ENCODE assay signal across 8 cellular contexts in genomic region chr3:124032881-124033359, GRCh38. TPM values are rescaled to one million over a fixed set of nuclear protein-coding genes. Genes with fewer than 3 reads are reported as not detected.
DNase-seq lines count a peak whose midpoint lies in the region; ATAC-seq and TF ChIP-seq lines count a peak whose summit lies in the region.

No MANE protein-coding gene starts in this region.

- intact Hi-C loops in ascending aorta (cut with DNase I) = loop anchor here (2.0 kb wide), 2 partner anchors 46 to 244 kb away; no protein-coding TSS in a partner anchor
- intact Hi-C loops in uterus (cut with DNase I; ENCODE audit: low total_unique reads) = loop anchor here (5.0 kb wide), 1 partner anchor 39 kb away; no protein-coding TSS in a partner anchor

- peak; percentile 79 for DNase-seq in G401 (ENCODE audit: low spot score)
- peak; percentile 80 to 96 (median 95) for DNase-seq in NCI-H1417 (lab: John Stamatoyannopoulos, UW)
- peak; percentile 2 to 62 (median 34) for DNase-seq in T-helper 2 cell
- DNase-seq in ascending aorta (ENCODE audit: low spot score in 2 of 2) = peak in 1 of 2 donors; percentile 91
- DNase-seq in hepatic stellate cell (ENCODE audit: low spot score) = peak; percentile 90
- DNase-seq in putamen (ENCODE audit: low spot score) = peak; percentile 86
- DNase-seq in uterus = peak; percentile 88 to 92

- H3K4me1 ChIP-seq in ascending aorta (peaks cover 0 to 10% of the 10 kb centered on the region in 2 donors), uterus (no peaks in the 10 kb centered on the region)

- peak; percentile 95 for ATAC-seq in HG02610 (IDR thresholded peaks at IDR 0.05; ENCODE audit: unreplicated experiment)

- H3K36me3 ChIP-seq in ascending aorta (no peaks in the 10 kb centered on the region), uterus (no peaks in the 10 kb centered on the region)

- TF ChIP-seq POLR2A in uterus (IDR thresholded peaks at IDR 0.05) = peak; percentile 30 to 56

- H3K9me3 ChIP-seq in ascending aorta (no peaks in the 10 kb centered on the region), uterus (no peaks in the 10 kb centered on the region)

- no peaks in the 10 kb centered on the region for H3K27me3 ChIP-seq in ascending aorta
- H3K27me3 ChIP-seq in uterus = no peaks in the 10 kb centered on the region

- H3K4me3 ChIP-seq in ascending aorta (peak overlapping the region; percentile 85 to 96), uterus (peak overlapping the region; percentile 58 to 73)

- H3K27ac ChIP-seq in ascending aorta (peak overlapping the region; percentile 81 to 90), uterus (peak overlapping the region; percentile 86 to 90)

- peak; percentile 63 to 92 (median 90) for TF ChIP-seq CTCF in ascending aorta (IDR thresholded peaks at IDR 0.05)
- TF ChIP-seq CTCF in uterus (IDR thresholded peaks at IDR 0.05) = peak; percentile 70 to 94 (median 78)

- in situ Hi-C loops in G401 (cut with HindIII; ENCODE audit: low sequenced_read_pairs) = no loop called here

RNA-seq across cellular contexts. Expression of gene KALRN, which starts 0.2 kb away (rescaled TPM):
- 0.80 and 1.1 TPM in 2 replicates for total RNA-seq in G401 (2014; rRNA removed; shearing (Covaris generic))
- total RNA-seq in ascending aorta (292 TPM), uterus (10 to 100 TPM; 25.3 to 94.1 (median 63.6) TPM)

RNA-seq across cellular contexts. Expression of gene ROPN1, which starts 41.0 kb away (rescaled TPM):
- not detected in 2 replicates for total RNA-seq in G401 (2014; rRNA removed; shearing (Covaris generic))
- total RNA-seq in ascending aorta = not detected
- total RNA-seq in uterus = not detected

Comparison
In these comparisons a context has a peak if more than half of its experiments do, and no peak if none do; other contexts are left out.
1. RNA of gene KALRN, which starts 0.2 kb away (total RNA-seq): 292 TPM in ascending aorta (single experiment) and 25.3 to 94.1 TPM in uterus; 0.80 to 1.1 TPM in G401; every median in the first group is over 10 times any median in the second.